29 cellular contexts compared by ENCODE assay signal in genomic region chr17:71446635-71447034, GRCh38.
"Had no signal": no experiment of that assay in that cellular context is flagged by ENCODE, and none has a peak within 500 bp of the region (broad histone marks: within the 10 kb centered on the region; RNA-seq: fewer than 3 reads in every experiment).

No MANE protein-coding gene starts in this region.

- H3K4me1 ChIP-seq: ascending aorta, Peyer's patch had no signal

- H3K36me3 ChIP-seq: ascending aorta, cardiac muscle cell, Peyer's patch, SJSA1 had no signal

- ATAC-seq: activated CD8-positive, alpha-beta T cell treated with anti-CD3 and anti-CD28 coated beads, Interleukin-2, amount 10 ng/mL, durations not matched to agents 7 days and 5 days; activated naive CD4-positive, alpha-beta T cell treated with anti-CD3 and anti-CD28 coated beads, Interleukin-2, amount 50 U/mL, for 72 hours; activated naive CD8-positive, alpha-beta T cell treated with anti-CD3 and anti-CD28 coated beads, Interleukin-2, amount 50 U/mL, for 24 hours; SK-N-SH treated with all-trans-retinoic acid at 6 μM for 48 hours had no signal

- H3K27me3 Mint-ChIP-seq: activated naive CD8-positive, alpha-beta T cell treated with anti-CD3 and anti-CD28 coated beads, Interleukin-2, amount 50 U/mL, for 24 hours; brain had no signal

- H3K9me3 ChIP-seq: ascending aorta, Peyer's patch, SJSA1 had no signal

- DNase-seq: activated CD4-positive, alpha-beta T cell treated with anti-CD3 and anti-CD28 coated beads for 48 hours; activated CD4-positive, alpha-beta T cell treated with anti-CD3 and anti-CD28 coated beads, Interleukin-2, amount 50 U/mL, for 4 hours; activated CD4-positive, CD25-positive, alpha-beta regulatory T cell treated with anti-CD3 and anti-CD28 coated beads, Interleukin-2, amount 50 U/mL, for 72 hours; activated CD8-positive, alpha-beta memory T cell treated with anti-CD3 and anti-CD28 coated beads, Interleukin-2, amount 50 U/mL, for 48 hours; activated CD8-positive, alpha-beta T cell treated with anti-CD3 and anti-CD28 coated beads, Interleukin-2, amount 10 ng/mL, durations not matched to agents 7 days and 5 days; activated naive CD4-positive, alpha-beta T cell; activated naive CD8-positive, alpha-beta T cell treated with anti-CD3 and anti-CD28 coated beads, Interleukin-2, amount 50 U/mL, for 24 hours; activated T-cell treated with anti-CD3 and anti-CD28 coated beads, Interleukin-2, amount 50 U/mL, for 1 hour; amniotic stem cell; Kasumi-1; KBM-7; NCI-H146; NCI-H187 treated with DMSO at 0.1 percent for 48 hours; NCI-H2081 treated with DMSO at 0.1 percent for 48 hours; NCI-H526; NCI-H774; NK-92 treated with Interleukin-12 subunit alpha and Interleukin-12 subunit beta, amount 100 ng/mL, for 24 hours; OCI-M1; Peyer's patch; SHP77; SW 1271 had no signal

- H3K4me3 ChIP-seq: ascending aorta, cardiac muscle cell, Peyer's patch, SJSA1 had no signal

- H3K27ac Mint-ChIP-seq: activated CD8-positive, alpha-beta T cell treated with anti-CD3 and anti-CD28 coated beads, Interleukin-2, amount 10 ng/mL, durations not matched to agents 7 days and 5 days; activated naive CD4-positive, alpha-beta T cell treated with anti-CD3 and anti-CD28 coated beads, Interleukin-2, amount 50 U/mL, for 72 hours; activated naive CD8-positive, alpha-beta T cell treated with anti-CD3 and anti-CD28 coated beads, Interleukin-2, amount 50 U/mL, for 24 hours; brain; T-helper 2 cell treated with Interferon-gamma antibody and Interleukin-4, amounts not matched to agents 5 μg/mL and 100 μg/mL, for 36 hours had no signal

- H3K27ac ChIP-seq: ascending aorta, cardiac muscle cell, Peyer's patch, RWPE1, SJSA1 had no signal

- H3K36me3 Mint-ChIP-seq: activated naive CD4-positive, alpha-beta T cell treated with anti-CD3 and anti-CD28 coated beads, Interleukin-2, amount 50 U/mL, for 72 hours; brain had no signal

- H3K4me3 Mint-ChIP-seq: activated CD8-positive, alpha-beta T cell treated with anti-CD3 and anti-CD28 coated beads, Interleukin-2, amount 10 ng/mL, durations not matched to agents 7 days and 5 days; activated naive CD8-positive, alpha-beta T cell treated with anti-CD3 and anti-CD28 coated beads, Interleukin-2, amount 50 U/mL, for 24 hours; brain; T-helper 2 cell treated with Interferon-gamma antibody and Interleukin-4, amounts not matched to agents 5 μg/mL and 100 μg/mL, for 36 hours had no signal

- H3K27me3 ChIP-seq: ascending aorta, cardiac muscle cell, Peyer's patch, SJSA1 had no signal

- H3K4me1 Mint-ChIP-seq: activated naive CD8-positive, alpha-beta T cell treated with anti-CD3 and anti-CD28 coated beads, Interleukin-2, amount 50 U/mL, for 24 hours had no signal
